ENCODE assay signal across 21 cellular contexts in the genomic region with DNA sequence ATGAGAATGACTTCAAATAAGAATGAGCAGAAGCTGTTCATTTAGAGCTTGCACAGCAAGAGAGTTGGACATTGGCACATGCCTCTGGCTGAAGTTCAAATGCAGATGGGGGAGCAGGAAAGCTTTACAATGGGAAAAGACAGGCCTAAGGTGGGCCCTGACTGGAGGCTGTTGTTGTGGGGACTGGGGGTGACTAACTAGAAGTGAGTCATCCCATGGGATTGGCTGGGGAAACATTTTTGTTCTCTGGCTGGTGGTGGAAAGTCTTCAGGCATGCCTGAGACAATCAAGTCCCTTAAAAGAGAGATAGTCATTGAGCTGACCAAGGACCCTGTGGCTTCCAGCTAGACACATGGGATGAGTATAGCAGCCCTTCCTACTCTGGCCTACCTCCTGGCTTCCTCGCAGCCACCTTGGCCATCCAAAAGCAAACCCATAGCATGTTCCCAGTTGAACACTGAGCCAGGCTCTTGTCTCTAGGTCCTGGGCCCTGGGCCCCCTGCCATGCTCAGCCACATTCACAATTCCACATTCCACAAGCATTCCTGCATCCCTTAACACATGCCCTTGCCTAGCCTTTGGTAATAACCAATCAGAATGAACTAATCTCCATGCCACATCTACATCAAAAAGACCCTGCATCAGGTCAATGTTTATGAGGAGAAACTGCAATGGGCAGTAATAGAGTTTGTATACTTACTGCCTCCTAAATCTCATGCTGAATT.
DNase-seq lines count a peak whose midpoint lies in the region; FAIRE-seq and TF ChIP-seq lines count a peak whose summit lies in the region.
"Had no signal": no experiment of that assay in that cellular context is flagged by ENCODE, and none has a peak within 500 bp of the region (broad histone marks: within the 10 kb centered on the region; RNA-seq: fewer than 3 reads in every experiment).

No MANE protein-coding gene starts in this region.

- no peak for TF ChIP-seq CTCF in epithelial cell of esophagus (IDR thresholded peaks at IDR 0.05; ENCODE audit: insufficient read depth, low read depth, low read length, missing control alignments)

- H3K27me3 ChIP-seq in HUES64 (ENCODE audit: insufficient read depth, low read length), result no peaks in the 10 kb centered on the region
- H3K27me3 ChIP-seq: BE2C had no signal

- DNase-seq in AG20443 (ENCODE audit: low spot score) (peak; percentile 17), epithelial cell of esophagus (ENCODE audit: low read depth) (peak; percentile 40), iPS-NIHi11 (ENCODE audit: low spot score) (peak; percentile 28), NCI-H1930 (lab: John Stamatoyannopoulos, UW) (no peak), NCI-H1048 (lab: John Stamatoyannopoulos, UW) (no peak), HTR-8/SVneo (ENCODE audit: insufficient read length, low spot score) (no peak), HuH-7.5 (ENCODE audit: low spot score) (no peak)
- DNase-seq: BE2C; CD4-positive, CD25-positive, alpha-beta regulatory T cell; GOT3; KG1; NCI-H1105 treated with DMSO at 0.1 percent for 48 hours; NCI-H1694; NCI-H2081 treated with DMSO at 0.1 percent for 48 hours; NCI-H446; NCI-H526; OCI-M1; Right ventricle myocardium superior had no signal

- 78% methylated on average over 1 of the region's 1 CpG for WGBS in HUES64

- no peak overlapping the region for H3K4me3 ChIP-seq in HUES64 (ENCODE audit: low read length)
- H3K4me3 ChIP-seq in epithelial cell of esophagus (ENCODE audit: low read length), result no peak overlapping the region

- H3K9ac ChIP-seq in HUES64 (ENCODE audit: low read depth, low read length), result 0 out of 2 replicates have a peak overlapping the region, but pooled peaks have one; percentile 1

- no peaks in the 10 kb centered on the region for H3K36me3 ChIP-seq in HUES64 (ENCODE audit: insufficient read depth, low read length)
- H3K36me3 ChIP-seq: BE2C had no signal

- H3K9me3 ChIP-seq in HUES64 (ENCODE audit: insufficient read depth, low read depth, low read length), result no peaks in the 10 kb centered on the region
- H3K9me3 ChIP-seq: BE2C had no signal

- H3K27ac ChIP-seq in HUES64 (ENCODE audit: low read depth, low read length), result peak overlapping the region; percentile 89; the same call in 1 of the 2 replicates

- FAIRE-seq in HTR-8/SVneo (lab: Jason Lieb, UNC), result no peak
- FAIRE-seq: A204.1, RCC 7860 had no signal

- peaks cover 13% of the 10 kb centered on the region for H3K4me1 ChIP-seq in HUES64 (ENCODE audit: insufficient read depth, low read length)
- H3K4me1 ChIP-seq: BE2C had no signal

Comparison
In these comparisons a context has a peak if more than half of its experiments do, and no peak if none do; other contexts are left out.
1. DNase-seq: peak in AG20443 (single experiment), epithelial cell of esophagus (single experiment) and iPS-NIHi11 (single experiment); none in NCI-H1930 (0 of 2), NCI-H1048 (single experiment), HTR-8/SVneo (single experiment) and HuH-7.5 (single experiment).